In the genomic region with DNA sequence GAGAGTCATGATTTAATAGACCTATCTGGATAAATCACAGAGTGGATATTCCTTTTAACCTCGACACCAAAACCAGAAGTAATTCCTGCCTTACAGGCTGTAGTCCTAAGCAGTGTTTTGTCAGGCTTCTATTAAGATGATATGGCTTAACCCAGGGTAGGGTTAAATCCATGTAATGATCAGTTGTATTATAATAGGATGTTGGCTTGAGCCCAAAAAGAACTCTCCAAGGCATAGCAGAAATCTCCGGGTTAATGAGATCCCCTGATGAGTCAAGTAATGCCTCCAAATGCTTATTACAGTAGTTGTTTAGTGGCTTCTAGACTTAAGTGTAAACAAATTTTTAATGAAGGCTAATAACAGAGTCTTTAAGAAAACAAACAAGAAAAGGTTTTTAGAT, we compare ENCODE assay signal across 23 cellular contexts. TPM values are rescaled to one million over a fixed set of nuclear protein-coding genes. Genes with fewer than 3 reads are reported as not detected.
"Had no signal": no experiment of that assay in that cellular context is flagged by ENCODE, and none has a peak within 500 bp of the region (broad histone marks: within the 10 kb centered on the region; RNA-seq: fewer than 3 reads in every experiment).

No MANE protein-coding gene starts in this region.

- H3K27ac ChIP-seq: body of pancreas, coronary artery, right lobe of liver, upper lobe of left lung, vagina had no signal

- H3K4me3 ChIP-seq: body of pancreas, coronary artery, right lobe of liver, upper lobe of left lung, vagina had no signal

- H3K36me3 ChIP-seq: right lobe of liver, upper lobe of left lung, vagina had no signal

- H3K9me3 ChIP-seq: body of pancreas, right lobe of liver, upper lobe of left lung, vagina had no signal

- H3K27me3 ChIP-seq: body of pancreas, right lobe of liver, upper lobe of left lung, vagina had no signal

- DNase-seq: activated CD4-positive, alpha-beta memory T cell treated with anti-CD3 and anti-CD28 coated beads, Interleukin-2, amount 10 ng/mL, durations not matched to agents 7 days and 5 days; activated CD4-positive, alpha-beta T cell treated with anti-CD3 and anti-CD28 coated beads, Interleukin-2, amount 10 ng/mL, durations not matched to agents 7 days and 5 days; activated CD4-positive, CD25-positive, alpha-beta regulatory T cell treated with anti-CD3 and anti-CD28 coated beads, Interleukin-2, amount 50 U/mL, for 72 hours; activated CD8-positive, alpha-beta memory T cell treated with anti-CD3 and anti-CD28 coated beads, Interleukin-2, amount 50 U/mL, for 48 hours; activated gamma-delta T cell; activated naive CD4-positive, alpha-beta T cell treated with anti-CD3 and anti-CD28 coated beads, Interleukin-2, amount 10 ng/mL, durations not matched to agents 7 days and 5 days; activated T-cell treated with anti-CD3 and anti-CD28 coated beads, Interleukin-2, amount 50 U/mL, for 24 hours; amygdala; body of pancreas; head of caudate nucleus; hippocampal formation; left cardiac atrium; left ventricle myocardium superior; posterior cingulate gyrus; right lobe of liver; stimulated activated CD4-positive, alpha-beta T cell treated with anti-CD3 and anti-CD28 coated beads, Interleukin-12 subunit alpha, Interleukin-12 subunit beta, amount 100 ng/mL, for 4 hours; stimulated activated CD4-positive, alpha-beta T cell treated with anti-CD3 and anti-CD28 coated beads, Interleukin-4, amount 100 ng/mL, for 1 hour; substantia nigra had no signal

- H3K4me1 ChIP-seq: right lobe of liver had no signal

- ATAC-seq: body of pancreas; esophagus mucosa; left cardiac atrium; left ventricle myocardium superior; right lobe of liver; stimulated activated effector memory CD8-positive, alpha-beta T cell treated with anti-CD3 and anti-CD28 coated beads, Interleukin-12 subunit alpha, Interleukin-12 subunit beta, amount 100 ng/mL, for 72 hours had no signal

RNA-seq across cellular contexts. Expression of gene GULP1, which starts 54.4 kb away (rescaled TPM):
- total RNA-seq: activated CD4-positive, alpha-beta memory T cell treated with anti-CD3 and anti-CD28 coated beads, Interleukin-2, amount 10 ng/mL, durations not matched to agents 7 days and 5 days; activated CD4-positive, alpha-beta T cell treated with anti-CD3 and anti-CD28 coated beads, Interleukin-2, amount 10 ng/mL, durations not matched to agents 7 days and 5 days had no signal
